Comparison of ENCODE assay signal across 8 cellular contexts in the genomic region with DNA sequence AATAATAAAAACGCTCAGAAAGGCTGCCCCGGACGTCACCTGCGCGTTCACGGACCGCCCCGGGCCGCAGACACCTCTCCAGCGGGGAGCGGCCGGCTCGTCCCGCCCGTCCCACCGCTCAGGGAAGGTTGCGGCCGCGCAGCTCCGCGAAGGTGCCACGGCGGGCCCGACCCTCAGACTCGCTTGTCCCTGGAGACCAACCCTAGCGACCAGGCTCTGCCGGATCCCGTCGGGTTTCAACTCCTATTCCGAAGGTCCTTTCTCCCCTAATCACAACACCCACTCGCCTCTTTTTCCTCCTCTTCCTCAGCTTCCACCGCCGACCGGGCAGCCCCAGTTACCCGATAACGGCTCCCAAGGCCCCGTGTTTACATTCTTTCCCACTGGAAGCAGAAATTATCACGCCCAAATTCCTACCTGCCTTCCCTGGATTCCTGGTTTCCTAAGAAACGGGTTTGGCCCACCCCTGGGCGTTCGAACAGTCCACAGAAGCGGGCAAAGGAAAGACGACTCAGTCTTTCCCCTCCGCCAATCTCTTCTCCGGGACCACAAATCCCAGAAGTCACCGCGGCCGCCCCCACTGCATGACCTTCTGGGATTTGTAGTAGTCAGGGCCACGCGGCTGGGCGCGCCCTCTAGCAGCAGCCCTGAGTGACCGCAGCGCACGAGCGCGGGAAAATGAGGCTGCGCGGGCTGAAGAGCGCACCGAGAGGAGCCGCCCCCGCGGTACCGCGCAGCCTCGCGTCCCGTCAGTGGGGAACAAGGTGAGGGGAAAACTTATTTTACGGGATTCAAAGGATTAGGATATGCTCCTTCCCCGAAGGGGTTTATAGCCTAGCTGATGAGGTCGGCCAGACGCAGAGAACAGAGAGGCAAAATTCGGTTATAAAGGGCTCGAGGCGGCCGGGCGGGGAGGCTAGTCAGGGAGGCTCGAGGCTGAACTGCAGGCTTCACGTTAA. TPM values are rescaled to one million over a fixed set of nuclear protein-coding genes. Genes with fewer than 3 reads are reported as not detected.
A peak's percentile ranks its signal among the peaks of the same experiment; 100 is the strongest.
DNase-seq lines count a peak whose midpoint lies in the region; ATAC-seq, FAIRE-seq and TF ChIP-seq lines count a peak whose summit lies in the region.

A gene with protein sequence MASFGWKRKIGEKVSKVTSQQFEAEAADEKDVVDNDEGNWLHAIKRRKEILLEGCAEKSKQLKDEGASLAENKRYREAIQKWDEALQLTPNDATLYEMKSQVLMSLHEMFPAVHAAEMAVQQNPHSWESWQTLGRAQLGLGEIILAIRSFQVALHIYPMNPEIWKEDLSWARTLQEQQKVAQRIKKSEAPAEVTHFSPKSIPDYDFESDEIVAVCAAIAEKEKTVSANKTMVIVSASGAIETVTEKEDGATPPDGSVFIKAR (minus strand): TSS at position 555 of the 959 bp plus-strand sequence. CDS start 8,943 bp downstream, outside the sequence.

- H3K27ac ChIP-seq in HepG2 (ENCODE audit: extremely low read length, insufficient read depth, low read length), result peak within 1 kb of the TSS; percentile 70

- no peaks in the 10 kb centered on the region for H4K20me1 ChIP-seq in HepG2 (ENCODE audit: insufficient read depth, low read length)

- H3K9ac ChIP-seq in HepG2 (ENCODE audit: insufficient read depth, low read depth, low read length), result peak within 1 kb of the TSS; percentile 77

- no peak for TF ChIP-seq EP300 in HepG2 (IDR thresholded peaks at IDR 0.05; ENCODE audit: low read depth in 2 of 2, low read length in 2 of 2)
- TF ChIP-seq EP300 in HepG2 (CRISPR knock-in tag; IDR thresholded peaks at IDR 0.05; ENCODE audit: borderline replicate concordance), result no peak

- H3K27me3 ChIP-seq in HepG2 (ENCODE audit: control insufficient read depth in 1 of 2, insufficient read depth in 2 of 2, low read length in 2 of 2), result no peaks in the 10 kb centered on the region; a peak in 1 of 5 replicates

- H3K4me3 ChIP-seq in HepG2 (replicated peaks in 1 of 3; ENCODE audit: insufficient read depth in 1 of 3, low read depth in 2 of 3, low read length in 3 of 3), result peak within 1 kb of the TSS; percentile 65 to 94 (median 86)

- in situ Hi-C loops in HepG2 (cut with HindIII; ENCODE audit: extremely low pct_ligation_motif_present, low pct_unique_long_range_greater_than_20kb), result loop anchor here (5.0 kb wide), 2 partner anchors 77 to 122 kb away; no protein-coding TSS in a partner anchor

- peak; percentile 88 for FAIRE-seq in HepG2 (lab: Jason Lieb, UNC)

- peak within 1 kb of the TSS; percentile 79 for H3K4me2 ChIP-seq in HepG2 (ENCODE audit: low read depth, low read length)

- TF ChIP-seq RAD21 in HepG2 (CRISPR knock-in tag; IDR thresholded peaks at IDR 0.05), result peak; percentile 80

- TSS peak; percentile 85 for BruUV-seq in HepG2 (replicated peaks; lab: Mats Ljungman, UMichigan)

- ATAC-seq in GM19372 (IDR thresholded peaks at IDR 0.05; ENCODE audit: low read depth, unreplicated experiment), result peak; percentile 84
- ATAC-seq in HG03558 (IDR thresholded peaks at IDR 0.05; ENCODE audit: extremely low read depth, unreplicated experiment), result peak; percentile 89
- ATAC-seq in HepG2, result peak; percentile 97

- no peak within 1 kb of the TSS for H2AFZ ChIP-seq in HepG2 (ENCODE audit: low read length)

- peak; percentile 34 to 37; a peak in 3 of 4 replicates for TF ChIP-seq POLR2A in HepG2 (IDR thresholded peaks at IDR 0.05; ENCODE audit: insufficient read depth in 1 of 2, low read depth in 2 of 2, low read length in 2 of 2)

- no peaks in the 10 kb centered on the region for H3K9me3 ChIP-seq in HepG2 (ENCODE audit: low read length)

- peak; percentile 96 for TF ChIP-seq CTCF in HepG2 (CRISPR knock-in tag; IDR thresholded peaks at IDR 0.05)

- H3K4me1 ChIP-seq in HepG2 (ENCODE audit: insufficient read depth, low read length), result peaks cover 21% of the 10 kb centered on the region

- WGBS in HepG2 (ENCODE audit: low lambda C conversion rate), result 13% methylated on average over 45 of the region's 80 CpGs

- CTCF ChIA-PET in HepG2 (lab: Yijun Ruan, JAX; ENCODE audit: low intra/inter-chr PET ratio, low total read pairs), result interaction anchor here (0.6 to 2.8 kb wide), 2 partner anchors 21 to 42 kb away, joined by 3 to 19 read pairs; a partner anchor contains a TSS

- no peaks in the 10 kb centered on the region for H3K36me3 ChIP-seq in HepG2 (replicated peaks in 1 of 2; ENCODE audit: control insufficient read depth in 1 of 2, insufficient read depth in 2 of 2, low read length in 2 of 2)

- POLR2A ChIA-PET in HepG2 (lab: Yijun Ruan, JAX), result interaction anchor here (0.7 kb wide), 1 partner anchor 28 kb away, joined by 3 read pairs; no protein-coding TSS in a partner anchor

- DNase-seq in CD1c-positive myeloid dendritic cell (ENCODE audit: extremely low spot score) (peak; percentile 96), NCI-H748 (lab: John Stamatoyannopoulos, UW; ENCODE audit: unreplicated experiment) (peak; percentile 100), dermis microvascular lymphatic vessel endothelial cell (ENCODE audit: low read depth in 2 of 2) (peak; percentile 87 to 97), HepG2 (ENCODE audit: low spot score) (peak; percentile 91)
- DNase-seq in activated CD4-positive, alpha-beta T cell treated with anti-CD3 and anti-CD28 coated beads, Interleukin-2, amount 50 U/mL, for 24 hours (ENCODE audit: low read depth in 1 of 2, low spot score in 1 of 2), result peak; percentile 90 to 94
- DNase-seq in stimulated activated CD4-positive, alpha-beta T cell treated with anti-CD3 and anti-CD28 coated beads, Interleukin-4, amount 100 ng/mL, for 1 hour, result peak; percentile 96

- H3K79me2 ChIP-seq in HepG2 (ENCODE audit: insufficient read depth, low read length), result peaks cover 28% of the 10 kb centered on the region

- intact Hi-C loops in HepG2 (cut with micrococcal nuclease; ENCODE audit: unreplicated experiment), result loop anchor here (1.0 to 2.0 kb wide), 3 partner anchors 43 to 123 kb away; a partner anchor contains a TSS

TF ChIP-seq in HepG2, 621 proteins besides CTCF, POLR2A, EP300 and RAD21 (continues in another document):
- TF ChIP-seq ZNF549 (CRISPR knock-in tag; IDR thresholded peaks at IDR 0.05), result no peak
- no peak for TF ChIP-seq TSC22D2 (CRISPR knock-in tag; IDR thresholded peaks at IDR 0.05; ENCODE audit: borderline replicate concordance)

RNA-seq across cellular contexts. Expression of the gene that starts here (rescaled TPM):
- total RNA-seq in dermis microvascular lymphatic vessel endothelial cell (12.9 and 13.5 TPM in 2 replicates), HepG2 (2016; rRNA removed; fragmentation: Illumina TruSeq; extraction: Trizol) (20.0 and 37.9 TPM in 2 replicates)
- 1.3 and 1.7 TPM in 2 replicates for total RNA-seq in HepG2 (2016; cell fraction: cytosol; rRNA removed; fragmentation: Illumina TruSeq; extraction: Trizol; ENCODE audit: low read depth)
- total RNA-seq in HepG2 (2016; cell fraction: insoluble cytoplasmic fraction; rRNA removed; fragmentation: Illumina TruSeq; extraction: Trizol), result 18.6 and 39.1 TPM in 2 replicates
- 4.6 and 4.8 TPM in 2 replicates for total RNA-seq in HepG2 (2016; cell fraction: membrane; rRNA removed; fragmentation: Illumina TruSeq; extraction: Trizol)
- total RNA-seq in HepG2 (2016; cell fraction: nucleus; rRNA removed; fragmentation: Illumina TruSeq; extraction: Trizol), result 9.9 and 10.9 TPM in 2 replicates
- 3.8 and 4.5 TPM in 2 replicates for polyA plus RNA-seq in HepG2 (2011; rRNA removed)
- polyA plus RNA-seq in HepG2 (2011; cell fraction: cytosol; rRNA removed), result 1.4 and 2.4 TPM in 2 replicates
- polyA plus RNA-seq in HepG2 (2011; cell fraction: nucleus; rRNA removed), result 1.2 and 2.1 TPM in 2 replicates
- polyA plus RNA-seq in HepG2 (2012), result 9.7 and 10.0 TPM in 2 replicates
- polyA plus RNA-seq in HepG2 (2016; cell fraction: cytosol; fragmentation: Illumina TruSeq; extraction: Trizol; ENCODE audit: low read depth), result 0.32 and 0.58 TPM in 2 replicates
- 21.9 and 22.3 TPM in 2 replicates for polyA plus RNA-seq in HepG2 (2016; cell fraction: insoluble cytoplasmic fraction; fragmentation: Illumina TruSeq; extraction: Trizol; ENCODE audit: low read depth)
- polyA plus RNA-seq in HepG2 (2016; cell fraction: membrane; fragmentation: Illumina TruSeq; extraction: Trizol; ENCODE audit: low read depth), result 1.8 and 2.1 TPM in 2 replicates
- 8.5 and 9.4 TPM in 2 replicates for polyA plus RNA-seq in HepG2 (2016; cell fraction: nucleus; fragmentation: Illumina TruSeq; extraction: Trizol; ENCODE audit: insufficient read depth, low read depth)
- 1.7 and 4.1 TPM in 2 replicates for polyA minus RNA-seq in HepG2 (2011; rRNA and poly(A)+ RNA removed; ENCODE audit: low replicate concordance)
- polyA minus RNA-seq in HepG2 (2011; cell fraction: cytosol; rRNA and poly(A)+ RNA removed), result 7.9 and 11.0 TPM in 2 replicates
- polyA minus RNA-seq in HepG2 (2011; cell fraction: nucleus; rRNA and poly(A)+ RNA removed), result 12.5 and 17.9 TPM in 2 replicates

Comparison
In these comparisons a context has a peak if more than half of its experiments do, and no peak if none do; other contexts are left out.
1. Peak in every context shown above with its lines: DNase-seq, ATAC-seq, H3K4me3 ChIP-seq and H3K27ac ChIP-seq.